17 cellular contexts compared by ENCODE assay signal in genomic region chr12:119207161-119207560, GRCh38. TPM values are rescaled to one million over a fixed set of nuclear protein-coding genes. Genes with fewer than 3 reads are reported as not detected.
"Had no signal": no experiment of that assay in that cellular context is flagged by ENCODE, and none has a peak within 500 bp of the region (broad histone marks: within the 10 kb centered on the region; RNA-seq: fewer than 3 reads in every experiment).

No MANE protein-coding gene starts in this region.

- DNase-seq: activated CD4-positive, alpha-beta memory T cell treated with anti-CD3 and anti-CD28 coated beads, Interleukin-2, amount 10 ng/mL, durations not matched to agents 7 days and 5 days; activated CD4-positive, alpha-beta T cell treated with anti-CD3 and anti-CD28 coated beads for 36 hours; activated gamma-delta T cell treated with Interleukin-2 at 50 U/mL for 16 hours; activated naive CD8-positive, alpha-beta T cell treated with anti-CD3 and anti-CD28 coated beads for 36 hours; activated T-cell treated with anti-CD3 and anti-CD28 coated beads, Interleukin-2, amount 50 U/mL, for 72 hours; gastrocnemius medialis; kidney glomerular epithelial cell; pancreas; retina; small intestine; T-helper 9 cell; thyroid gland had no signal

- H3K36me3 ChIP-seq: gastrocnemius medialis, pancreas, thyroid gland had no signal

- H3K4me1 Mint-ChIP-seq: activated CD4-positive, alpha-beta memory T cell treated with anti-CD3 and anti-CD28 coated beads, Interleukin-2, amount 10 ng/mL, durations not matched to agents 7 days and 5 days; activated CD4-positive, alpha-beta T cell treated with anti-CD3 and anti-CD28 coated beads for 36 hours; activated naive CD8-positive, alpha-beta T cell treated with anti-CD3 and anti-CD28 coated beads for 36 hours; memory B cell had no signal

- H3K27me3 ChIP-seq: gastrocnemius medialis, hepatocyte, thyroid gland had no signal

- ATAC-seq: activated CD4-positive, alpha-beta T cell treated with anti-CD3 and anti-CD28 coated beads for 36 hours; activated T-cell treated with anti-CD3 and anti-CD28 coated beads, Interleukin-2, amount 50 U/mL, for 72 hours; gastrocnemius medialis; pancreas had no signal

- H3K4me3 ChIP-seq: gastrocnemius medialis, hepatocyte, pancreas, thyroid gland had no signal

- H3K4me3 Mint-ChIP-seq: activated CD4-positive, alpha-beta memory T cell treated with anti-CD3 and anti-CD28 coated beads, Interleukin-2, amount 10 ng/mL, durations not matched to agents 7 days and 5 days; activated CD4-positive, alpha-beta T cell treated with anti-CD3 and anti-CD28 coated beads for 36 hours; activated naive CD8-positive, alpha-beta T cell treated with anti-CD3 and anti-CD28 coated beads for 36 hours; activated T-cell treated with anti-CD3 and anti-CD28 coated beads, Interleukin-2, amount 50 U/mL, for 72 hours; memory B cell; nephron had no signal

- FAIRE-seq: endothelial cell of umbilical vein, pancreas, small intestine had no signal

- H3K9me3 Mint-ChIP-seq: activated CD4-positive, alpha-beta memory T cell treated with anti-CD3 and anti-CD28 coated beads, Interleukin-2, amount 10 ng/mL, durations not matched to agents 7 days and 5 days; activated T-cell treated with anti-CD3 and anti-CD28 coated beads, Interleukin-2, amount 50 U/mL, for 72 hours; nephron had no signal

- H3K27ac ChIP-seq: hepatocyte, pancreas, thyroid gland, VCaP had no signal

- H3K27me3 Mint-ChIP-seq: activated CD4-positive, alpha-beta memory T cell treated with anti-CD3 and anti-CD28 coated beads, Interleukin-2, amount 10 ng/mL, durations not matched to agents 7 days and 5 days; activated CD4-positive, alpha-beta T cell treated with anti-CD3 and anti-CD28 coated beads for 36 hours; activated naive CD8-positive, alpha-beta T cell treated with anti-CD3 and anti-CD28 coated beads for 36 hours; memory B cell had no signal

- H3K27ac Mint-ChIP-seq: activated CD4-positive, alpha-beta memory T cell treated with anti-CD3 and anti-CD28 coated beads, Interleukin-2, amount 10 ng/mL, durations not matched to agents 7 days and 5 days; activated CD4-positive, alpha-beta T cell treated with anti-CD3 and anti-CD28 coated beads for 36 hours; activated naive CD8-positive, alpha-beta T cell treated with anti-CD3 and anti-CD28 coated beads for 36 hours; activated T-cell treated with anti-CD3 and anti-CD28 coated beads, Interleukin-2, amount 50 U/mL, for 72 hours; memory B cell had no signal

- H3K36me3 Mint-ChIP-seq: activated naive CD8-positive, alpha-beta T cell treated with anti-CD3 and anti-CD28 coated beads for 36 hours; memory B cell had no signal

- H3K9me3 ChIP-seq: gastrocnemius medialis, pancreas, thyroid gland had no signal

- H3K4me1 ChIP-seq: pancreas had no signal

RNA-seq across cellular contexts. Expression of gene HSPB8, which starts 28.4 kb away (rescaled TPM):
- total RNA-seq: activated CD4-positive, alpha-beta memory T cell treated with anti-CD3 and anti-CD28 coated beads, Interleukin-2, amount 10 ng/mL, durations not matched to agents 7 days and 5 days; activated CD4-positive, alpha-beta T cell treated with anti-CD3 and anti-CD28 coated beads for 36 hours; activated naive CD8-positive, alpha-beta T cell treated with anti-CD3 and anti-CD28 coated beads for 36 hours; activated T-cell treated with anti-CD3 and anti-CD28 coated beads, Interleukin-2, amount 50 U/mL, for 72 hours had no signal
